8 cellular contexts compared by ENCODE assay signal in genomic region chr9:136546697-136547481, GRCh38. TPM values are rescaled to one million over a fixed set of nuclear protein-coding genes. Genes with fewer than 3 reads are reported as not detected.
A peak's percentile ranks its signal among the peaks of the same experiment; 100 is the strongest.
DNase-seq lines count a peak whose midpoint lies in the region; ATAC-seq, FAIRE-seq and TF ChIP-seq lines count a peak whose summit lies in the region.

No MANE protein-coding gene starts in this region.

- DNase-seq in Caco-2: peak in 1 of 2 experiments; percentile 39
- peak; percentile 53 for DNase-seq in HFF-Myc (ENCODE audit: extremely low read depth, low read depth)
- peak; percentile 45 for DNase-seq in RCC 7860 (ENCODE audit: low spot score)
- DNase-seq in glutamatergic neuron: no peak
- no peak for DNase-seq in omental fat pad (ENCODE audit: low spot score)
- no peak for DNase-seq in NCI-H2107 treated with DMSO at 0.1 percent for 48 hours (lab: John Stamatoyannopoulos, UW; ENCODE audit: unreplicated experiment)
- no peak for DNase-seq in GM19240 (ENCODE audit: insufficient read length, low spot score)

- BruUV-seq in Caco-2 (replicated peaks; lab: Mats Ljungman, UMichigan): no TSS peak

- no peaks in the 10 kb centered on the region for H3K9me3 ChIP-seq in Caco-2

- no peaks in the 10 kb centered on the region for H3K27me3 ChIP-seq in Caco-2 (replicated peaks; ENCODE audit: control insufficient read depth, insufficient read depth, low read length)

- H3K4me1 ChIP-seq in Caco-2: peaks cover 28% of the 10 kb centered on the region

- H3K4me3 ChIP-seq in Caco-2 (ENCODE audit: low read depth, low read length) (peak overlapping the region; percentile 51), HFF-Myc (replicated peaks; ENCODE audit: low read depth, low read length) (peak overlapping the region; percentile 63)

- H3K4me1 Mint-ChIP-seq in Caco-2 (ENCODE audit: low read depth, unreplicated experiment) (peaks cover 7% of the 10 kb centered on the region), glutamatergic neuron (ENCODE audit: low read depth, unreplicated experiment) (peaks cover 6% of the 10 kb centered on the region)
- H3K4me1 Mint-ChIP-seq in activated naive CD8-positive, alpha-beta T cell (ENCODE audit: low read depth): peaks cover 14% of the 10 kb centered on the region

- no peaks in the 10 kb centered on the region for H3K27me3 Mint-ChIP-seq in Caco-2 (ENCODE audit: insufficient read depth, unreplicated experiment)
- H3K27me3 Mint-ChIP-seq in activated naive CD8-positive, alpha-beta T cell: no peaks in the 10 kb centered on the region
- H3K27me3 Mint-ChIP-seq in glutamatergic neuron (ENCODE audit: unreplicated experiment): peaks cover 2% of the 10 kb centered on the region

- H3K36me3 Mint-ChIP-seq in Caco-2 (ENCODE audit: insufficient read depth, unreplicated experiment): peaks cover 5% of the 10 kb centered on the region
- H3K36me3 Mint-ChIP-seq in activated naive CD8-positive, alpha-beta T cell: no peaks in the 10 kb centered on the region
- no peaks in the 10 kb centered on the region for H3K36me3 Mint-ChIP-seq in glutamatergic neuron (ENCODE audit: unreplicated experiment)

- no peak for FAIRE-seq in RCC 7860 (lab: Jason Lieb, UNC)

- ATAC-seq in omental fat pad (ENCODE audit: low FRiP score): peak; percentile 49

- no peaks in the 10 kb centered on the region for H3K9me3 Mint-ChIP-seq in Caco-2 (ENCODE audit: unreplicated experiment)
- H3K9me3 Mint-ChIP-seq in activated naive CD8-positive, alpha-beta T cell (ENCODE audit: low read depth): no peaks in the 10 kb centered on the region
- H3K9me3 Mint-ChIP-seq in glutamatergic neuron (ENCODE audit: unreplicated experiment): peaks cover 6% of the 10 kb centered on the region

- H3K27ac Mint-ChIP-seq in Caco-2 (ENCODE audit: unreplicated experiment) (peak overlapping the region; percentile 51), glutamatergic neuron (ENCODE audit: unreplicated experiment) (no peak overlapping the region)
- peak overlapping the region; percentile 87 for H3K27ac Mint-ChIP-seq in activated naive CD8-positive, alpha-beta T cell

- H3K4me3 Mint-ChIP-seq in Caco-2 (ENCODE audit: unreplicated experiment) (peak overlapping the region; percentile 80), glutamatergic neuron (ENCODE audit: unreplicated experiment) (peak overlapping the region; percentile 61)
- peak overlapping the region; percentile 83 for H3K4me3 Mint-ChIP-seq in activated naive CD8-positive, alpha-beta T cell

- TF ChIP-seq CTCF in Caco-2 (IDR thresholded peaks at IDR 0.05; ENCODE audit: insufficient read depth in 1 of 2, low read depth in 1 of 2, low read length in 1 of 2, severe bottlenecking in 1 of 2, unreplicated experiment in 1 of 2): peak in 1 of 2 experiments; percentile 5
- TF ChIP-seq CTCF in HFF-Myc (IDR thresholded peaks at IDR 0.05; ENCODE audit: low read depth, low read length, missing control alignments): no peak
- TF ChIP-seq CTCF in glutamatergic neuron (IDR thresholded peaks at IDR 0.05; ENCODE audit: partially characterized antibody, unreplicated experiment): no peak
- TF ChIP-seq CTCF in omental fat pad (IDR thresholded peaks at IDR 0.05): no peak

- intact Hi-C loops in Caco-2 (cut with micrococcal nuclease; ENCODE audit: unreplicated experiment): loop anchor here (2.0 to 5.0 kb wide), 2 partner anchors 60 to 80 kb away; no protein-coding TSS in a partner anchor

- no peaks in the 10 kb centered on the region for H3K36me3 ChIP-seq in Caco-2 (ENCODE audit: control insufficient read depth, insufficient read depth, low read length)

- POLR2A ChIA-PET in Caco-2 (lab: Charles Lee): no interaction called here

- CTCF ChIA-PET in Caco-2 (lab: Charles Lee): interaction anchor here (0.6 kb wide), 1 partner anchor 101 kb away, joined by 3 read pairs; no protein-coding TSS in a partner anchor

RNA-seq across cellular contexts. Expression of gene NOTCH1, which starts 1.0 kb away (rescaled TPM):
- total RNA-seq in Caco-2 (2022) (5.5 and 6.3 TPM in 2 replicates), glutamatergic neuron (ENCODE audit: unreplicated experiment) (64.2 TPM), omental fat pad (10 to 100 TPM; 10.4 to 61.8 (median 55.1) TPM)

Comparison
In these comparisons a context has a peak if more than half of its experiments do, and no peak if none do; other contexts are left out.
1. DNase-seq: peak in HFF-Myc (single experiment) and RCC 7860 (single experiment); none in glutamatergic neuron (single experiment), omental fat pad (single experiment), NCI-H2107 treated with DMSO at 0.1 percent for 48 hours (single experiment) and GM19240 (single experiment).
2. Peak in every context shown above with its lines, with median percentiles within 50 percentile points of each other: H3K4me3 Mint-ChIP-seq.